ENCODE assay signal across 2 cellular contexts in the genomic region with DNA sequence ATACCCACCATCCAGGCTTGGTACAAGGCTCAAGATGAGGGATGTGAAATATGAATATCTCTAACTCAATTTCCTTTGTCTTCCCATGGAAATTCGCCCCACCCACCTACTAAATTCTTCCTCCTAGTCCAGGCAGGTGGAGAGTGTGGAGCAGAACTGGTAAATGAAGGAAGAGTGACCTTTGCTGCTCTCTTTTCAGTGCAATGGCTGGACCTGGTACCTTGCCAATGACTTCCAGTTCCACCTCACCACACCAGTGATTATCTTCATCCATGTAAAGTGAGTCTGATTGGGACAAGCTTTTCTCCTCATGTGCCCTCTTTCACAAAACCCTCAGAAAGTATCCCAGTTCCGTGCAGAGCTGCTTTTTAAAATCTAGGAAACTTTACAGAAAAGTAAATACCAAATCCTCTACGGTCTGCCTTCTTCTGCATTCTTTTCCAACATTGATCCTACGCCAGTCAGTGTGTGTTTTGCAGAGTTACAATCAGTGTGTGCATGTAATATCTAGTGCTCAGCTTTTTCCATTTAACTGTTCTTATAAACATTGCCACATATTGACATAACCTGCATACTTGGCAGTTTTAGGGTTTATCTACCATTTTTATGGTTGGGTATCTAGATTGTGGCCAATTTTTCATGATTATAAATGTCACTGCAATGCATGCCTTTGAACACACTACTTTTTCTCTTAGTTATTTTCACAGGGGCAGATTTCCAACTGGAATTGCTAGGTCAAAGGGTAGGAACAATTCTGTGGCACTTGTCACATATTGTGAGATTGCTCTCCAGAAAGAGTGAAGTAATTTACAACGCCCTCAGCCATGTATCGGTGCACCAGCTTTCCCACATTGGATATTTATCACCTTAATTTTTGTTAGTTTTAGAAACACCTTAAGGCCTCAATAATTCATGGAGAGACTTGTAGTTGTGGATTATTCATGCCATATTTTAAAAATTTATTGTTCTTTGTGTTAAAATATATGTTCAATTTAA.
TF ChIP-seq lines count a peak whose summit lies in the region.

No MANE protein-coding gene starts in this region.

TF ChIP-seq in liver, 16 proteins besides CTCF, POLR2A, EP300 and RAD21:
- TF ChIP-seq SP1 (IDR thresholded peaks at IDR 0.05) (peak; percentile 67), YY1 (IDR thresholded peaks at IDR 0.05) (peak; percentile 50), JUND (IDR thresholded peaks at IDR 0.05) (peak; percentile 33 to 60), GABPA (IDR thresholded peaks at IDR 0.05 in 1 of 2, conservative IDR thresholded peaks at IDR 0.05 in 1 of 2) (no peak), TAF1 (conservative IDR thresholded peaks at IDR 0.05) (no peak), RXRA (IDR thresholded peaks at IDR 0.05) (peak in 1 of 2 donors; percentile 68), EGR1 (IDR thresholded peaks at IDR 0.05; ENCODE audit: low read depth in 2 of 2) (peak in 1 of 2 donors; percentile 33), ZBTB33 (IDR thresholded peaks at IDR 0.05) (peak; percentile 54), REST (IDR thresholded peaks at IDR 0.05) (peak; percentile 10), FOXA2 (IDR thresholded peaks at IDR 0.05) (peak; percentile 91), NR2F2 (IDR thresholded peaks at IDR 0.05) (no peak), FOXA1 (IDR thresholded peaks at IDR 0.05) (peak; percentile 69), HNF4A (conservative IDR thresholded peaks at IDR 0.05) (peak; percentile 45 to 56)
- TF ChIP-seq, protein P1, sequence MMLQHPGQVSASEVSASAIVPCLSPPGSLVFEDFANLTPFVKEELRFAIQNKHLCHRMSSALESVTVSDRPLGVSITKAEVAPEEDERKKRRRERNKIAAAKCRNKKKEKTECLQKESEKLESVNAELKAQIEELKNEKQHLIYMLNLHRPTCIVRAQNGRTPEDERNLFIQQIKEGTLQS (IDR thresholded peaks at IDR 0.05): no peak
- TF ChIP-seq, protein P2, sequence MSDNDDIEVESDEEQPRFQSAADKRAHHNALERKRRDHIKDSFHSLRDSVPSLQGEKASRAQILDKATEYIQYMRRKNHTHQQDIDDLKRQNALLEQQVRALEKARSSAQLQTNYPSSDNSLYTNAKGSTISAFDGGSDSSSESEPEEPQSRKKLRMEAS (IDR thresholded peaks at IDR 0.05): peak; percentile 45

TF ChIP-seq in HepG2, 621 proteins besides CTCF, POLR2A, EP300 and RAD21:
- no peak for TF ChIP-seq ZNF577 (CRISPR knock-in tag; IDR thresholded peaks at IDR 0.05; ENCODE audit: borderline replicate concordance, low read depth)
- TF ChIP-seq, protein P3, sequence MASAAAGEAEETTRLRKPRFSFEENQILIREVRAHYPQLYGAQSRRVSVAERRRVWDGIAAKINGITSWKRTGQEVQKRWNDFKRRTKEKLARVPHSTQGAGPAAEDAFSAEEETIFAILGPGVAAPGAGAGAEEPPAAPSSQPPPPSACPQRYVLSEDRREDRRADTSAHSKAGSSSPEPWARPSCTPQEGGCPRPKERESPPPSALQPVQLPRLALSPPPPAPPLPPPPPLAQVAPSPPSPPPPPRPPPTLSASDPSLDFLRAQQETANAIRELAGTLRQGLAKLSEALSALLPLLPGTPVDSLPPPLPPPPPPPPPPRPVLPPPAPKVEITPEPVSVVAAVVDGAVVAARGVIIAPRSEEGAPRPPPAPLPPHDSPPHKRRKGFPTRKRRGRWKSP (CRISPR knock-in tag; IDR thresholded peaks at IDR 0.05): no peak
- no peak for TF ChIP-seq ZNF253 (CRISPR knock-in tag; IDR thresholded peaks at IDR 0.05; ENCODE audit: borderline replicate concordance)
- TF ChIP-seq MED8 (CRISPR knock-in tag; IDR thresholded peaks at IDR 0.05; ENCODE audit: insufficient replicate concordance): no peak
- TF ChIP-seq MIER3 (CRISPR knock-in tag; IDR thresholded peaks at IDR 0.05; ENCODE audit: borderline replicate concordance): no peak
- no peak for TF ChIP-seq PRDM4 (CRISPR knock-in tag; IDR thresholded peaks at IDR 0.05; ENCODE audit: borderline replicate concordance)
